ENCODE assay signal across 28 cellular contexts in the genomic region with DNA sequence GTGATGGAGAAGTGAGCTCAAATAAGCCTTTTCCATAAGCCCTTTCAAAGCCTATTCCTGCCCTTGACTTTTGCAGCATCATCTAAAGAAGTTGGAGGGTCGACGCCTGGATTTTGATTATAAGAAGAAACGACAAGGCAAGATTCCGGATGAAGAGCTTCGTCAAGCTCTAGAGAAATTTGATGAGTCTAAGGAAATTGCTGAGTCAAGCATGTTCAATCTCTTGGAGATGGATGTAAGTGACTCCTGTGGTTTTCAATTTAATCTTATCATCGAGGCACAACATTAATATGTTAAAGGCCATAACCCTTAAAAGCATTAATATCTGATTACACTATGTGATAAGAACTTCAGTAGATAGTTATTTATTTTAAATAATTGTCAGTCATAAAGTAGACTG.
"Had no signal": no experiment of that assay in that cellular context is flagged by ENCODE, and none has a peak within 500 bp of the region (broad histone marks: within the 10 kb centered on the region; RNA-seq: fewer than 3 reads in every experiment).

No MANE protein-coding gene starts in this region.

- H3K9me3 ChIP-seq: colonic mucosa, esophagus muscularis mucosa, esophagus squamous epithelium, gastrocnemius medialis, gastroesophageal sphincter, heart left ventricle, heart right ventricle had no signal

- FAIRE-seq: endometrium, endothelial cell of umbilical vein, frontal cortex had no signal

- H2AFZ ChIP-seq: hepatocyte had no signal

- H3K4me3 ChIP-seq: colonic mucosa, coronary artery, dorsolateral prefrontal cortex, esophagus muscularis mucosa, esophagus squamous epithelium, gastrocnemius medialis, gastroesophageal sphincter, heart left ventricle, heart right ventricle, hepatocyte had no signal

- H3K4me2 ChIP-seq: hepatocyte had no signal

- H3K4me1 ChIP-seq: colonic mucosa, esophagus squamous epithelium, foreskin keratinocyte, gastrocnemius medialis, gastroesophageal sphincter, heart left ventricle, heart right ventricle had no signal

- H3K79me2 ChIP-seq: hepatocyte had no signal

- H3K36me3 ChIP-seq: colonic mucosa, esophagus muscularis mucosa, esophagus squamous epithelium, gastrocnemius medialis, gastroesophageal sphincter, heart left ventricle, heart right ventricle had no signal

- ATAC-seq: effector memory CD8-positive, alpha-beta T cell; esophagus mucosa; foreskin keratinocyte; gastrocnemius medialis; gastroesophageal sphincter; heart left ventricle; heart right ventricle had no signal

- H3K27me3 ChIP-seq: colonic mucosa, dorsolateral prefrontal cortex, esophagus muscularis mucosa, foreskin keratinocyte, gastrocnemius medialis, gastroesophageal sphincter, heart right ventricle had no signal

- DNase-seq: colonic mucosa; cortex of kidney; dermis blood vessel endothelial cell; dorsolateral prefrontal cortex; effector CD4-positive, alpha-beta T cell; effector CD8-positive, alpha-beta T cell; effector memory CD4-positive, alpha-beta T cell; effector memory CD8-positive, alpha-beta T cell; endodermal cell; erythroblast; esophagus squamous epithelium; foreskin fibroblast; foreskin keratinocyte; foreskin melanocyte; gastrocnemius medialis; glutamatergic neuron; head of caudate nucleus; heart left ventricle; heart right ventricle had no signal

- H3K27ac ChIP-seq: colonic mucosa, coronary artery, dorsolateral prefrontal cortex, epithelial cell of prostate, esophagus muscularis mucosa, esophagus squamous epithelium, foreskin keratinocyte, gastrocnemius medialis, gastroesophageal sphincter, heart left ventricle, heart right ventricle, hepatocyte had no signal
